ENCODE assay signal across 2 cellular contexts in the genomic region with DNA sequence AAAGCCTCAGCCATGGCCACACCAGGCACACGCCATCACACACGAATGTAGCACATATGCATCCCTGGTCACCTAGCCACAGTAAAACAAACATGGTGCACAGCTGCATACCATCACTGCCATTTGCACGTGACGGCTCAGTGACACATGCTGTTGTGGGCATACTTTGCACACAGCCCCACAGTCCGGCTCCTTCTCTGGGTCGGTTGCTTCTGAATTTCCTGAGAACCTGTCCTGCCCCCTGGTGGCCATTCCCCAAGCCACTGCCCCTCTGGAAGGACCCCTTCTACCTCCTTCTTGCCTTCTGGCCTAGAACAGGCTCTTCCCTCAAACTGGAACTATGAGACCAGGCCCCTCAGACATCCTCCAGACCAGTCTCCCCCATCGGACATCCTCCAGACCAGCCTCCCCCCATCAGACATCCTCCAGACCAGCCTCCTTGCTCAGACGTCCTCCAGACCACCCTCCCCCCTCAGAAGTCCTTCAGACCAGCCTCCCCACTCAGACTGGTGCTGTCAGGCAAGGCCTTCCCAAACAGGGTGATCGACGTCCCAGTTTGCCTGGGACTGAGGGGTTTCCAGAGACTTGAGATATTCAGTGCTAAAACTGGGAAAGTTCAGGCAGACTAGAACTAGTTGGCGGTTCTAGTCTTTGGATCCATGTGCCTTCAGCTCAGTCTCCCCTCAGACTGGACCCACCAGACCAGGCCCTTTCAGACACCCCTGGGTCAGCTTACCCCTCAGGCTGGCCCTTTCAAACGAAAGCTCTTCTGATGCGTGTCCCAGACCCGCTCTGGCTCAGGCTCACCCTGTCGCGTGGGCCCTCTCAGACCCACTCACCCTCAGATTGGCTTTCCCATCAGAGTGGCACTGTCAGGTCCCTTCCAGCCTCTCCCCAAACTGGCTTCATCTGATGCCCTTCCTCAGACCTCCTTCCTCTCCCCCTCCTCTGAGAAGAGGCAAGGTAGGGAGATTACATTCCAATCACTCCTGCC.
TF ChIP-seq lines count a peak whose summit lies in the region.

No MANE protein-coding gene starts in this region.

TF ChIP-seq in SK-N-SH, 30 proteins besides CTCF, POLR2A, EP300 and RAD21:
- TF ChIP-seq, protein P1, sequence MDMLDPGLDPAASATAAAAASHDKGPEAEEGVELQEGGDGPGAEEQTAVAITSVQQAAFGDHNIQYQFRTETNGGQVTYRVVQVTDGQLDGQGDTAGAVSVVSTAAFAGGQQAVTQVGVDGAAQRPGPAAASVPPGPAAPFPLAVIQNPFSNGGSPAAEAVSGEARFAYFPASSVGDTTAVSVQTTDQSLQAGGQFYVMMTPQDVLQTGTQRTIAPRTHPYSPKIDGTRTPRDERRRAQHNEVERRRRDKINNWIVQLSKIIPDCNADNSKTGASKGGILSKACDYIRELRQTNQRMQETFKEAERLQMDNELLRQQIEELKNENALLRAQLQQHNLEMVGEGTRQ (IDR thresholded peaks at IDR 0.05; ENCODE audit: borderline replicate concordance, low read depth, low read length) = no peak
- peak; percentile 81 for TF ChIP-seq SMC3 (IDR thresholded peaks at IDR 0.05; ENCODE audit: low read depth, low read length)

TF ChIP-seq in GM12878, 131 proteins besides CTCF, POLR2A, EP300 and RAD21:
- TF ChIP-seq, protein P2, sequence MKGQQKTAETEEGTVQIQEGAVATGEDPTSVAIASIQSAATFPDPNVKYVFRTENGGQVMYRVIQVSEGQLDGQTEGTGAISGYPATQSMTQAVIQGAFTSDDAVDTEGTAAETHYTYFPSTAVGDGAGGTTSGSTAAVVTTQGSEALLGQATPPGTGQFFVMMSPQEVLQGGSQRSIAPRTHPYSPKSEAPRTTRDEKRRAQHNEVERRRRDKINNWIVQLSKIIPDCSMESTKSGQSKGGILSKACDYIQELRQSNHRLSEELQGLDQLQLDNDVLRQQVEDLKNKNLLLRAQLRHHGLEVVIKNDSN (IDR thresholded peaks at IDR 0.05; ENCODE audit: borderline replicate concordance, extremely low read length, insufficient read depth, low read depth, low read length) = peak; percentile 5
- TF ChIP-seq BHLHE40 (IDR thresholded peaks at IDR 0.05; ENCODE audit: borderline replicate concordance in 1 of 2, low read depth in 2 of 2, low read length in 1 of 2) (peak in 1 of 2 experiments; percentile 54; a peak in 2 of 4 replicates), JUND (IDR thresholded peaks at IDR 0.05; ENCODE audit: low read depth, low read length) (no peak), RUNX3 (IDR thresholded peaks at IDR 0.05; ENCODE audit: low read length) (no peak), CBFB (IDR thresholded peaks at IDR 0.05; ENCODE audit: low read depth) (no peak), PAX5 (IDR thresholded peaks at IDR 0.05; ENCODE audit: borderline replicate concordance, low read depth, low read length) (0 out of 2 replicates have a peak, but pooled peaks have one; percentile 20), ASH2L (IDR thresholded peaks at IDR 0.05; ENCODE audit: borderline replicate concordance, low read depth) (no peak), TCF12 (IDR thresholded peaks at IDR 0.05; ENCODE audit: low read depth, low read length) (0 out of 2 replicates have a peak, but pooled peaks have one; percentile 62), TCF3 (IDR thresholded peaks at IDR 0.05; ENCODE audit: borderline replicate concordance, insufficient read depth, low read depth, low read length) (0 out of 2 replicates have a peak, but pooled peaks have one; percentile 48), SMC3 (IDR thresholded peaks at IDR 0.05; ENCODE audit: borderline replicate concordance, low read length) (peak; percentile 39; the same call in 1 of the 2 replicates)
- TF ChIP-seq, protein P3, sequence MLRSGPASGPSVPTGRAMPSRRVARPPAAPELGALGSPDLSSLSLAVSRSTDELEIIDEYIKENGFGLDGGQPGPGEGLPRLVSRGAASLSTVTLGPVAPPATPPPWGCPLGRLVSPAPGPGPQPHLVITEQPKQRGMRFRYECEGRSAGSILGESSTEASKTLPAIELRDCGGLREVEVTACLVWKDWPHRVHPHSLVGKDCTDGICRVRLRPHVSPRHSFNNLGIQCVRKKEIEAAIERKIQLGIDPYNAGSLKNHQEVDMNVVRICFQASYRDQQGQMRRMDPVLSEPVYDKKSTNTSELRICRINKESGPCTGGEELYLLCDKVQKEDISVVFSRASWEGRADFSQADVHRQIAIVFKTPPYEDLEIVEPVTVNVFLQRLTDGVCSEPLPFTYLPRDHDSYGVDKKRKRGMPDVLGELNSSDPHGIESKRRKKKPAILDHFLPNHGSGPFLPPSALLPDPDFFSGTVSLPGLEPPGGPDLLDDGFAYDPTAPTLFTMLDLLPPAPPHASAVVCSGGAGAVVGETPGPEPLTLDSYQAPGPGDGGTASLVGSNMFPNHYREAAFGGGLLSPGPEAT (IDR thresholded peaks at IDR 0.05; ENCODE audit: low read depth) = no peak
- TF ChIP-seq, protein P4, sequence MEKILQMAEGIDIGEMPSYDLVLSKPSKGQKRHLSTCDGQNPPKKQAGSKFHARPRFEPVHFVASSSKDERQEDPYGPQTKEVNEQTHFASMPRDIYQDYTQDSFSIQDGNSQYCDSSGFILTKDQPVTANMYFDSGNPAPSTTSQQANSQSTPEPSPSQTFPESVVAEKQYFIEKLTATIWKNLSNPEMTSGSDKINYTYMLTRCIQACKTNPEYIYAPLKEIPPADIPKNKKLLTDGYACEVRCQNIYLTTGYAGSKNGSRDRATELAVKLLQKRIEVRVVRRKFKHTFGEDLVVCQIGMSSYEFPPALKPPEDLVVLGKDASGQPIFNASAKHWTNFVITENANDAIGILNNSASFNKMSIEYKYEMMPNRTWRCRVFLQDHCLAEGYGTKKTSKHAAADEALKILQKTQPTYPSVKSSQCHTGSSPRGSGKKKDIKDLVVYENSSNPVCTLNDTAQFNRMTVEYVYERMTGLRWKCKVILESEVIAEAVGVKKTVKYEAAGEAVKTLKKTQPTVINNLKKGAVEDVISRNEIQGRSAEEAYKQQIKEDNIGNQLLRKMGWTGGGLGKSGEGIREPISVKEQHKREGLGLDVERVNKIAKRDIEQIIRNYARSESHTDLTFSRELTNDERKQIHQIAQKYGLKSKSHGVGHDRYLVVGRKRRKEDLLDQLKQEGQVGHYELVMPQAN (conservative IDR thresholded peaks at IDR 0.05) = no peak
- TF ChIP-seq, protein P5, sequence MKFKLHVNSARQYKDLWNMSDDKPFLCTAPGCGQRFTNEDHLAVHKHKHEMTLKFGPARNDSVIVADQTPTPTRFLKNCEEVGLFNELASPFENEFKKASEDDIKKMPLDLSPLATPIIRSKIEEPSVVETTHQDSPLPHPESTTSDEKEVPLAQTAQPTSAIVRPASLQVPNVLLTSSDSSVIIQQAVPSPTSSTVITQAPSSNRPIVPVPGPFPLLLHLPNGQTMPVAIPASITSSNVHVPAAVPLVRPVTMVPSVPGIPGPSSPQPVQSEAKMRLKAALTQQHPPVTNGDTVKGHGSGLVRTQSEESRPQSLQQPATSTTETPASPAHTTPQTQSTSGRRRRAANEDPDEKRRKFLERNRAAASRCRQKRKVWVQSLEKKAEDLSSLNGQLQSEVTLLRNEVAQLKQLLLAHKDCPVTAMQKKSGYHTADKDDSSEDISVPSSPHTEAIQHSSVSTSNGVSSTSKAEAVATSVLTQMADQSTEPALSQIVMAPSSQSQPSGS (IDR thresholded peaks at IDR 0.05; ENCODE audit: low read length) = no peak
TF ChIP-seq in GM12878: peak in this region for 6.
